In genomic region chr1:207644479-207644851, GRCh38 we compare ENCODE assay signal across 9 cellular contexts. TPM values are rescaled to one million over a fixed set of nuclear protein-coding genes. Genes with fewer than 3 reads are reported as not detected.
DNase-seq lines count a peak whose midpoint lies in the region; ATAC-seq and TF ChIP-seq lines count a peak whose summit lies in the region.
"Had no signal": no experiment of that assay in that cellular context is flagged by ENCODE, and none has a peak within 500 bp of the region (broad histone marks: within the 10 kb centered on the region; RNA-seq: fewer than 3 reads in every experiment).

No MANE protein-coding gene starts in this region.

- H3K27me3 ChIP-seq in CD8-positive, alpha-beta T cell (ENCODE audit: insufficient read depth, low read length), result no peaks in the 10 kb centered on the region
- H3K27me3 ChIP-seq in osteoblast (ENCODE audit: insufficient read depth, low read length), result peaks cover 21% of the 10 kb centered on the region

- TF ChIP-seq CTCF in CD8-positive, alpha-beta T cell (IDR thresholded peaks at IDR 0.05), result no peak
- no peak for TF ChIP-seq CTCF in choroid plexus epithelial cell (conservative IDR thresholded peaks at IDR 0.05; ENCODE audit: low read depth, low read length)
- TF ChIP-seq CTCF in osteoblast (IDR thresholded peaks at IDR 0.05; ENCODE audit: extremely low read depth, low read depth, low read length), result no peak

- no peak overlapping the region for H3K27ac Mint-ChIP-seq in CD8-positive, alpha-beta T cell

- no peaks in the 10 kb centered on the region for H3K36me3 ChIP-seq in CD8-positive, alpha-beta T cell (ENCODE audit: insufficient read depth, low read length)
- H3K36me3 ChIP-seq in osteoblast (ENCODE audit: insufficient read depth, low read length), result no peaks in the 10 kb centered on the region

- H3K4me3 Mint-ChIP-seq in CD8-positive, alpha-beta T cell, result peak overlapping the region; percentile 79

- H3K9me3 ChIP-seq in CD8-positive, alpha-beta T cell (ENCODE audit: low read length), result no peaks in the 10 kb centered on the region
- no peaks in the 10 kb centered on the region for H3K9me3 ChIP-seq in osteoblast (ENCODE audit: low read depth, low read length)

- no peak for ATAC-seq in CD8-positive, alpha-beta T cell
- peak; percentile 9 for ATAC-seq in HG03175 (IDR thresholded peaks at IDR 0.05; ENCODE audit: unreplicated experiment)
- no peak for ATAC-seq in HG02798 (IDR thresholded peaks at IDR 0.05; ENCODE audit: poor library complexity, unreplicated experiment)
- ATAC-seq in HG02870 (IDR thresholded peaks at IDR 0.05; ENCODE audit: unreplicated experiment), result no peak
- ATAC-seq in GM21825 (IDR thresholded peaks at IDR 0.05; ENCODE audit: unreplicated experiment), result no peak

- no peaks in the 10 kb centered on the region for H3K9me3 Mint-ChIP-seq in CD8-positive, alpha-beta T cell

- POLR2A ChIA-PET in CD8-positive, alpha-beta T cell (lab: Charles Lee), result no interaction called here

- peaks cover 8% of the 10 kb centered on the region for H3K4me1 Mint-ChIP-seq in CD8-positive, alpha-beta T cell (ENCODE audit: low read depth)

- H3K36me3 Mint-ChIP-seq in CD8-positive, alpha-beta T cell, result no peaks in the 10 kb centered on the region

- H3K4me3 ChIP-seq in CD8-positive, alpha-beta T cell (ENCODE audit: low read depth, low read length), result peak overlapping the region; percentile 77
- H3K4me3 ChIP-seq in choroid plexus epithelial cell (ENCODE audit: low read depth, low read length) (peak overlapping the region; percentile 55), osteoblast (ENCODE audit: insufficient read depth, low read length) (peak overlapping the region; percentile 77)

- no peaks in the 10 kb centered on the region for H4K20me1 ChIP-seq in osteoblast (ENCODE audit: insufficient read depth, low read length)

- intact Hi-C loops in CD8-positive, alpha-beta T cell (cut with DNase I, micrococcal nuclease), result no loop called here

- H2AFZ ChIP-seq in osteoblast (ENCODE audit: low read length), result peak overlapping the region; percentile 35

- DNase-seq in CD8-positive, alpha-beta T cell, result no peak
- no peak for DNase-seq in choroid plexus epithelial cell (ENCODE audit: low read depth)
- DNase-seq in osteoblast (ENCODE audit: insufficient read length, low spot score, missing footprints), result no peak
- DNase-seq in KG1 (lab: John Stamatoyannopoulos, UW), result no peak

- CTCF ChIA-PET in CD8-positive, alpha-beta T cell (lab: Charles Lee), result no interaction called here

- no peaks in the 10 kb centered on the region for H3K4me1 ChIP-seq in CD8-positive, alpha-beta T cell (ENCODE audit: insufficient read depth, low read length)
- H3K4me1 ChIP-seq in osteoblast (ENCODE audit: insufficient read depth, low read length), result peaks cover 5% of the 10 kb centered on the region

- peaks cover 26% of the 10 kb centered on the region for H3K27me3 Mint-ChIP-seq in CD8-positive, alpha-beta T cell (ENCODE audit: low read depth)

- H3K4me2 ChIP-seq in osteoblast (ENCODE audit: insufficient read depth, low read length), result peak overlapping the region; percentile 85

- H3K27ac ChIP-seq in CD8-positive, alpha-beta T cell (ENCODE audit: low read depth, low read length), result no peak overlapping the region
- no peak overlapping the region for H3K27ac ChIP-seq in osteoblast (ENCODE audit: low read depth, low read length)

- no peaks in the 10 kb centered on the region for H3K79me2 ChIP-seq in osteoblast (ENCODE audit: insufficient read depth, low read length)

RNA-seq across cellular contexts. Expression of gene CR1L, which starts 0.5 kb away (rescaled TPM):
- not detected for total RNA-seq in CD8-positive, alpha-beta T cell
- not detected in 2 replicates for total RNA-seq in osteoblast
- total RNA-seq: NCI-H460 had no signal
